ENCODE assay signal across 9 cellular contexts in genomic region chr19:35213678-35214632, GRCh38. TPM values are rescaled to one million over a fixed set of nuclear protein-coding genes. Genes with fewer than 3 reads are reported as not detected.
A peak's percentile ranks its signal among the peaks of the same experiment; 100 is the strongest.
DNase-seq lines count a peak whose midpoint lies in the region; ATAC-seq lines count a peak whose summit lies in the region.
"Had no signal": no experiment of that assay in that cellular context is flagged by ENCODE, and none has a peak within 500 bp of the region (broad histone marks: within the 10 kb centered on the region; RNA-seq: fewer than 3 reads in every experiment).

No MANE protein-coding gene starts in this region.

- peak; percentile 64 for ATAC-seq in HG02973 (IDR thresholded peaks at IDR 0.05; ENCODE audit: unreplicated experiment)

- peaks cover 14% of the 10 kb centered on the region for H3K36me3 Mint-ChIP-seq in activated CD4-positive, alpha-beta T cell treated with anti-CD3 and anti-CD28 coated beads, Interleukin-2, amount 10 ng/mL, durations not matched to agents 7 days and 5 days (ENCODE audit: low read depth)

- H3K79me1 ChIP-seq in neuronal stem cell (ENCODE audit: low read depth, low read length), result no peaks in the 10 kb centered on the region

- peak overlapping the region; percentile 44 for H3K18ac ChIP-seq in neuronal stem cell (ENCODE audit: low read length)

- no peak overlapping the region for H2BK12ac ChIP-seq in neuronal stem cell (ENCODE audit: low read length)

- DNase-seq in GM04503 (ENCODE audit: low read depth) (peak; percentile 39), NCI-H226 (peak; percentile 75), dermis microvascular lymphatic vessel endothelial cell (ENCODE audit: low read depth in 2 of 2) (peak; percentile 94 to 99), neuronal stem cell (ENCODE audit: low spot score) (no peak), NCI-H774 (lab: John Stamatoyannopoulos, UW) (no peak)
- peak; percentile 87 for DNase-seq in activated CD4-positive, alpha-beta T cell treated with anti-CD3 and anti-CD28 coated beads, Interleukin-2, amount 10 ng/mL, durations not matched to agents 7 days and 5 days

- no peak overlapping the region for H4K91ac ChIP-seq in neuronal stem cell (ENCODE audit: low read depth, low read length, poor library complexity)

- H4K8ac ChIP-seq in neuronal stem cell (ENCODE audit: low read depth, low read length), result peak overlapping the region; percentile 23

- peaks cover 10% of the 10 kb centered on the region for H3K9me3 Mint-ChIP-seq in activated CD4-positive, alpha-beta T cell treated with anti-CD3 and anti-CD28 coated beads, Interleukin-2, amount 10 ng/mL, durations not matched to agents 7 days and 5 days

- H3K4me2 ChIP-seq in neuronal stem cell (ENCODE audit: insufficient read depth, low read length, poor library complexity, severe bottlenecking), result no peak overlapping the region

- no peak overlapping the region for H2BK15ac ChIP-seq in neuronal stem cell (ENCODE audit: low read length)

- peak overlapping the region; percentile 99 for H3K27ac Mint-ChIP-seq in activated CD4-positive, alpha-beta T cell treated with anti-CD3 and anti-CD28 coated beads, Interleukin-2, amount 10 ng/mL, durations not matched to agents 7 days and 5 days

- H3K27ac ChIP-seq in neuronal stem cell (replicated peaks; ENCODE audit: low read length) (no peak overlapping the region), thymus (ENCODE audit: low read depth) (peak overlapping the region; percentile 90)
- H3K27ac ChIP-seq: cardiac muscle cell had no signal

- H2AFZ ChIP-seq in neuronal stem cell (ENCODE audit: low read length), result no peak overlapping the region

- H2AK5ac ChIP-seq in neuronal stem cell (ENCODE audit: low read depth, low read length), result no peak overlapping the region

- H3K4ac ChIP-seq in neuronal stem cell (ENCODE audit: low read length), result no peak overlapping the region

- peaks cover 75% of the 10 kb centered on the region for H3K4me1 Mint-ChIP-seq in activated CD4-positive, alpha-beta T cell treated with anti-CD3 and anti-CD28 coated beads, Interleukin-2, amount 10 ng/mL, durations not matched to agents 7 days and 5 days

- no peaks in the 10 kb centered on the region for H3K27me3 Mint-ChIP-seq in activated CD4-positive, alpha-beta T cell treated with anti-CD3 and anti-CD28 coated beads, Interleukin-2, amount 10 ng/mL, durations not matched to agents 7 days and 5 days

- no peak overlapping the region for H2BK120ac ChIP-seq in neuronal stem cell (ENCODE audit: low read depth, low read length)

- no peaks in the 10 kb centered on the region for H3K4me1 ChIP-seq in neuronal stem cell (ENCODE audit: control insufficient read depth in 2 of 2, insufficient read depth in 1 of 2, low read depth in 1 of 2, low read length in 2 of 2)
- peaks cover 10% of the 10 kb centered on the region for H3K4me1 ChIP-seq in thymus (ENCODE audit: control insufficient read depth, insufficient read depth, low read length)

- no peak overlapping the region for H3K23ac ChIP-seq in neuronal stem cell (ENCODE audit: low read depth, low read length, poor library complexity)

- H3K9me3 ChIP-seq in neuronal stem cell (replicated peaks in 1 of 2; ENCODE audit: control insufficient read depth in 2 of 2, insufficient read depth in 1 of 2, low read depth in 1 of 2, low read length in 2 of 2), result no peaks in the 10 kb centered on the region
- H3K9me3 ChIP-seq in thymus (ENCODE audit: control insufficient read depth), result no peaks in the 10 kb centered on the region

- H3K14ac ChIP-seq in neuronal stem cell (ENCODE audit: low read length), result peak overlapping the region; percentile 75

- CTCF ChIA-PET in activated CD4-positive, alpha-beta T cell treated with anti-CD3 and anti-CD28 coated beads, Interleukin-2, amount 10 ng/mL, durations not matched to agents 7 days and 5 days (lab: Charles Lee), result interaction anchor here (0.9 to 1.2 kb wide), 4 partner anchors 9 to 73 kb away, joined by 3 read pairs; no protein-coding TSS in a partner anchor

- H3K36me3 ChIP-seq in neuronal stem cell (replicated peaks in 1 of 2; ENCODE audit: control insufficient read depth in 2 of 2, insufficient read depth in 2 of 2, low read length in 2 of 2), result no peaks in the 10 kb centered on the region
- H3K36me3 ChIP-seq in thymus (ENCODE audit: control insufficient read depth, insufficient read depth), result no peaks in the 10 kb centered on the region
- H3K36me3 ChIP-seq: cardiac muscle cell had no signal

- H3K27me3 ChIP-seq in neuronal stem cell (ENCODE audit: control insufficient read depth in 3 of 3, insufficient read depth in 3 of 3, low read depth in 1 of 3, low read length in 3 of 3), result no peaks in the 10 kb centered on the region
- H3K27me3 ChIP-seq in thymus (ENCODE audit: control insufficient read depth, insufficient read depth), result no peaks in the 10 kb centered on the region
- H3K27me3 ChIP-seq: cardiac muscle cell had no signal

- POLR2A ChIA-PET in activated CD4-positive, alpha-beta T cell treated with anti-CD3 and anti-CD28 coated beads, Interleukin-2, amount 10 ng/mL, durations not matched to agents 7 days and 5 days (lab: Charles Lee), result no interaction called here

- H3K4me3 ChIP-seq in neuronal stem cell (ENCODE audit: low read length in 2 of 2), result no peak overlapping the region
- no peak overlapping the region for H3K4me3 ChIP-seq in thymus (ENCODE audit: low read length)
- H3K4me3 ChIP-seq: cardiac muscle cell had no signal

- H3K9ac ChIP-seq in neuronal stem cell (ENCODE audit: low read depth, low read length, poor library complexity), result peak overlapping the region; percentile 33

- no peak overlapping the region for H2BK5ac ChIP-seq in neuronal stem cell (ENCODE audit: low read length)

- peak overlapping the region; percentile 16 for H3K4me3 Mint-ChIP-seq in activated CD4-positive, alpha-beta T cell treated with anti-CD3 and anti-CD28 coated beads, Interleukin-2, amount 10 ng/mL, durations not matched to agents 7 days and 5 days

- WGBS in neuronal stem cell (ENCODE audit: extremely low coverage in 2 of 2, insufficient read length in 2 of 2, insufficient replicate concordance in 1 of 2), 2 donors, result no CpG with 5 or more reads among the region's 21 CpGs
- WGBS in thymus, result 17% methylated on average over 21 of the region's 21 CpGs

RNA-seq across cellular contexts. Expression of gene FAM187B, which starts 14.6 kb away (rescaled TPM):
- total RNA-seq in activated CD4-positive, alpha-beta T cell treated with anti-CD3 and anti-CD28 coated beads, Interleukin-2, amount 10 ng/mL, durations not matched to agents 7 days and 5 days, result not detected
- not detected in 2 replicates for total RNA-seq in dermis microvascular lymphatic vessel endothelial cell
- polyA plus RNA-seq in neuronal stem cell (2013, experiment 1 of 2), result not detected
- polyA plus RNA-seq in neuronal stem cell (2013, experiment 2 of 2), result not detected
- polyA plus RNA-seq in thymus, result 0.09 TPM
- total RNA-seq: cardiac muscle cell had no signal
- polyA plus RNA-seq: cardiac muscle cell had no signal

RNA-seq across cellular contexts. Expression of gene LSR, which starts 34.8 kb away (rescaled TPM):
- 1 to 10 TPM; 3.5 to 3.6 TPM for total RNA-seq in activated CD4-positive, alpha-beta T cell treated with anti-CD3 and anti-CD28 coated beads, Interleukin-2, amount 10 ng/mL, durations not matched to agents 7 days and 5 days
- total RNA-seq in dermis microvascular lymphatic vessel endothelial cell, result 0.25 and 0.26 TPM in 2 replicates
- polyA plus RNA-seq in neuronal stem cell (2013, experiment 1 of 2), result 36.5 TPM
- polyA plus RNA-seq in neuronal stem cell (2013, experiment 2 of 2), result 37.1 TPM
- 20.1 TPM for polyA plus RNA-seq in thymus

RNA-seq across cellular contexts. Expression of gene USF2, which starts 54.8 kb away (rescaled TPM):
- total RNA-seq in activated CD4-positive, alpha-beta T cell treated with anti-CD3 and anti-CD28 coated beads, Interleukin-2, amount 10 ng/mL, durations not matched to agents 7 days and 5 days, result 100 to 1,000 TPM; 150 to 162 TPM
- total RNA-seq in dermis microvascular lymphatic vessel endothelial cell, result 32.6 and 51.1 TPM in 2 replicates
- 132 TPM for polyA plus RNA-seq in neuronal stem cell (2013, experiment 1 of 2)
- 132 TPM for polyA plus RNA-seq in neuronal stem cell (2013, experiment 2 of 2)
- 151 TPM for polyA plus RNA-seq in thymus

RNA-seq across cellular contexts. Expression of gene FXYD5, which starts 59.4 kb away (rescaled TPM):
- total RNA-seq in activated CD4-positive, alpha-beta T cell treated with anti-CD3 and anti-CD28 coated beads, Interleukin-2, amount 10 ng/mL, durations not matched to agents 7 days and 5 days, result 100 to 1,000 TPM; 455 to 524 TPM
- total RNA-seq in dermis microvascular lymphatic vessel endothelial cell, result 17.1 and 22.4 TPM in 2 replicates
- polyA plus RNA-seq in neuronal stem cell (2013, experiment 1 of 2), result 47.1 TPM
- polyA plus RNA-seq in neuronal stem cell (2013, experiment 2 of 2), result 45.6 TPM
- polyA plus RNA-seq in thymus, result 136 TPM

Comparison
In these comparisons a context has a peak if more than half of its experiments do, and no peak if none do; other contexts are left out.
1. DNase-seq: peak in GM04503 (single experiment), NCI-H226 (single experiment), activated CD4-positive, alpha-beta T cell treated with anti-CD3 and anti-CD28 coated beads, Interleukin-2, amount 10 ng/mL, durations not matched to agents 7 days and 5 days (single experiment) and dermis microvascular lymphatic vessel endothelial cell (2 of 2); none in neuronal stem cell (single experiment) and NCI-H774 (single experiment).